In the genomic region with DNA sequence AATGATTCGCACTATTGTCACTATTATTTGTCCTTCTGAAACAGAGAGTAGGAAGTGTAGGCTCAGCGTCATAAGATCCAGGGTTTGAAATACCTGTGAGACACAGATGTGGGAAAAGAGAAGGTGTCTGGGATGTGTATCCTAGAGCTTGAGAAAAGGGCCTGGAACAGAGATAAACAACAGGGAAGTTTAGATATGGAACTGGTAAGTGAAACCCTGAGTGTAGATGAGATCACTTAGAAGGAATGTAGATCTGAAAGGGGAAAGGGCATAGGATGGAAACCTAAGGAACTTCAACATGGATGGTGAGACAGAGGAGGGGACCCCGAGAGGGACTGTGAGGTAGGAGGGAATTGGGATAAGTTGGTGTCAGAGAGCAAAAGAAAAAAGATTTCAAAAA, we compare ENCODE assay signal across 21 cellular contexts.
"Had no signal": no experiment of that assay in that cellular context is flagged by ENCODE, and none has a peak within 500 bp of the region (broad histone marks: within the 10 kb centered on the region; RNA-seq: fewer than 3 reads in every experiment).

No MANE protein-coding gene starts in this region.

- H3K27ac Mint-ChIP-seq: activated CD4-positive, alpha-beta T cell treated with anti-CD3 and anti-CD28 coated beads, Interleukin-2, amount 10 ng/mL, durations not matched to agents 24 days and 14 days; activated CD8-positive, alpha-beta T cell treated with anti-CD3 and anti-CD28 coated beads for 36 hours; activated naive CD8-positive, alpha-beta T cell treated with anti-CD3 and anti-CD28 coated beads for 36 hours; activated T-helper 17 cell treated with anti-CD3 and anti-CD28 coated beads, Interleukin-2, amount 50 U/mL, for 72 hours; stimulated activated naive CD8-positive, alpha-beta T cell treated with anti-CD3 and anti-CD28 coated beads, Interleukin-15, Interleukin-2, amounts not matched to agents 100 ng/mL and 50 ng/mL, for 24 hours had no signal

- H3K4me1 Mint-ChIP-seq: activated CD4-positive, alpha-beta T cell treated with anti-CD3 and anti-CD28 coated beads, Interleukin-2, amount 10 ng/mL, durations not matched to agents 24 days and 14 days; activated naive CD8-positive, alpha-beta T cell treated with anti-CD3 and anti-CD28 coated beads for 36 hours; activated T-helper 17 cell treated with anti-CD3 and anti-CD28 coated beads, Interleukin-2, amount 50 U/mL, for 72 hours; central memory CD8-positive, alpha-beta T cell had no signal

- H3K9me3 Mint-ChIP-seq: activated CD4-positive, alpha-beta T cell treated with anti-CD3 and anti-CD28 coated beads, Interleukin-2, amount 10 ng/mL, durations not matched to agents 24 days and 14 days; activated CD8-positive, alpha-beta T cell treated with anti-CD3 and anti-CD28 coated beads for 36 hours; activated naive CD8-positive, alpha-beta T cell treated with anti-CD3 and anti-CD28 coated beads for 36 hours; activated T-helper 17 cell treated with anti-CD3 and anti-CD28 coated beads, Interleukin-2, amount 50 U/mL, for 72 hours; central memory CD8-positive, alpha-beta T cell; stimulated activated naive CD8-positive, alpha-beta T cell treated with anti-CD3 and anti-CD28 coated beads, Interleukin-15, Interleukin-2, amounts not matched to agents 100 ng/mL and 50 ng/mL, for 24 hours had no signal

- ATAC-seq: activated CD8-positive, alpha-beta T cell treated with anti-CD3 and anti-CD28 coated beads for 36 hours; activated T-helper 17 cell treated with anti-CD3 and anti-CD28 coated beads, Interleukin-2, amount 50 U/mL, for 72 hours; body of pancreas; left cardiac atrium; lower lobe of right lung; right cardiac atrium had no signal

- H3K27ac ChIP-seq: body of pancreas, esophagus squamous epithelium, lower lobe of right lung, prostate gland, tibial nerve had no signal

- H3K36me3 ChIP-seq: esophagus squamous epithelium, lower lobe of right lung, prostate gland, tibial nerve had no signal

- H3K36me3 Mint-ChIP-seq: activated naive CD8-positive, alpha-beta T cell treated with anti-CD3 and anti-CD28 coated beads for 36 hours had no signal

- H3K27me3 Mint-ChIP-seq: stimulated activated naive CD8-positive, alpha-beta T cell treated with anti-CD3 and anti-CD28 coated beads, Interleukin-15, Interleukin-2, amounts not matched to agents 100 ng/mL and 50 ng/mL, for 24 hours had no signal

- H3K27me3 ChIP-seq: body of pancreas, esophagus squamous epithelium, tibial nerve had no signal

- H3K4me3 ChIP-seq: body of pancreas, esophagus squamous epithelium, lower lobe of right lung, prostate gland, skin epidermis, tibial nerve had no signal

- H3K4me1 ChIP-seq: body of pancreas, esophagus squamous epithelium, prostate gland, tibial nerve had no signal

- DNase-seq: activated CD4-positive, alpha-beta T cell treated with anti-CD3 and anti-CD28 coated beads, Interleukin-2, amount 10 ng/mL, durations not matched to agents 24 days and 14 days; activated CD8-positive, alpha-beta T cell treated with anti-CD3 and anti-CD28 coated beads for 36 hours; activated naive CD4-positive, alpha-beta T cell; activated naive CD8-positive, alpha-beta T cell treated with anti-CD3 and anti-CD28 coated beads for 36 hours; activated T-cell treated with anti-CD3 and anti-CD28 coated beads, Interleukin-2, amount 50 U/mL, for 1 hour; amniotic stem cell; body of pancreas; cortex of kidney; effector CD4-positive, alpha-beta T cell; esophagus squamous epithelium; left cardiac atrium; lower lobe of right lung; right cardiac atrium; stimulated activated CD4-positive, alpha-beta T cell treated with anti-CD3 and anti-CD28 coated beads, Interleukin-15, amount 100 ng/mL, for 24 hours; stimulated activated CD4-positive, alpha-beta T cell treated with anti-CD3 and anti-CD28 coated beads, Interleukin-2, amount 100 ng/mL, for 48 hours had no signal

- H3K4me3 Mint-ChIP-seq: activated CD4-positive, alpha-beta T cell treated with anti-CD3 and anti-CD28 coated beads, Interleukin-2, amount 10 ng/mL, durations not matched to agents 24 days and 14 days; activated CD8-positive, alpha-beta T cell treated with anti-CD3 and anti-CD28 coated beads for 36 hours; activated naive CD8-positive, alpha-beta T cell treated with anti-CD3 and anti-CD28 coated beads for 36 hours; activated T-helper 17 cell treated with anti-CD3 and anti-CD28 coated beads, Interleukin-2, amount 50 U/mL, for 72 hours; central memory CD8-positive, alpha-beta T cell; stimulated activated naive CD8-positive, alpha-beta T cell treated with anti-CD3 and anti-CD28 coated beads, Interleukin-15, Interleukin-2, amounts not matched to agents 100 ng/mL and 50 ng/mL, for 24 hours had no signal

- H3K9me3 ChIP-seq: body of pancreas, esophagus squamous epithelium, lower lobe of right lung, prostate gland, tibial nerve had no signal
